ENCODE assay signal across 14 cellular contexts in the genomic region with DNA sequence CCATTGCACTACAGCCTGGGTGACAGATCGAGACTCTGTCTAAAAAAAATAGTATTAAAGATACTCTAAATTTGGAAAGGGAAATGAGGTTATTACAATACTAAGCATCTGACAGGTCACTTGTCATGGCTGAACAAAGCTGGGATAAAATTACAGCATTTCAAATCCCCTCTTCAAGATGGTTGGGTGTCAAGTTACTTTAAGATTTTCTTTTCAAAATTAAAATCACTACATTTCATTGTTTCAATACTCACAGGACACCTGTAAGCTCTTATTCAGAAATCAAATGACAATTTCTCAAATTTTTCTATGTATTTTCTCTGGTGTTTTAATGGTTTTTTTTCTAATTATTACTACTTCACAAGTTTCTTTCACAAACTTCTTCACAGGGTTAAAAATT. TPM values are rescaled to one million over a fixed set of nuclear protein-coding genes. Genes with fewer than 3 reads are reported as not detected.
DNase-seq lines count a peak whose midpoint lies in the region; ATAC-seq, FAIRE-seq and TF ChIP-seq lines count a peak whose summit lies in the region.
"Had no signal": no experiment of that assay in that cellular context is flagged by ENCODE, and none has a peak within 500 bp of the region (broad histone marks: within the 10 kb centered on the region; RNA-seq: fewer than 3 reads in every experiment).

No MANE protein-coding gene starts in this region.

- H3K27me3 ChIP-seq in Panc1 (ENCODE audit: control insufficient read depth, insufficient read depth, low read length) (no peaks in the 10 kb centered on the region), pancreas (no peaks in the 10 kb centered on the region)

- TF ChIP-seq POLR2A in GM12891 (IDR thresholded peaks at IDR 0.05; ENCODE audit: low read depth, low read length): no peak

- H3K4me3 Mint-ChIP-seq in activated naive CD4-positive, alpha-beta T cell treated with anti-CD3 and anti-CD28 coated beads for 36 hours: peak overlapping the region; percentile 46
- no peak overlapping the region for H3K4me3 Mint-ChIP-seq in effector memory CD8-positive, alpha-beta T cell
- H3K4me3 Mint-ChIP-seq in stimulated activated memory B cell treated with anti-CD40 and anti-IgM and Interleukin-4, amounts not matched to agents 10 μg/mL and 1 μg/mL and 100 μg/mL, for 72 hours: no peak overlapping the region

- BruUV-seq in Panc1 (replicated peaks; lab: Mats Ljungman, UMichigan): no TSS peak

- H3K27me3 Mint-ChIP-seq in activated naive CD4-positive, alpha-beta T cell treated with anti-CD3 and anti-CD28 coated beads for 36 hours (ENCODE audit: low read depth): no peaks in the 10 kb centered on the region
- H3K27me3 Mint-ChIP-seq in effector memory CD8-positive, alpha-beta T cell: no peaks in the 10 kb centered on the region
- no peaks in the 10 kb centered on the region for H3K27me3 Mint-ChIP-seq in stimulated activated memory B cell treated with anti-CD40 and anti-IgM and Interleukin-4, amounts not matched to agents 10 μg/mL and 1 μg/mL and 100 μg/mL, for 72 hours

- peaks cover 81% of the 10 kb centered on the region for H3K36me3 Mint-ChIP-seq in activated naive CD4-positive, alpha-beta T cell treated with anti-CD3 and anti-CD28 coated beads for 36 hours (ENCODE audit: low read depth)
- H3K36me3 Mint-ChIP-seq in effector memory CD8-positive, alpha-beta T cell (ENCODE audit: insufficient read depth): peaks cover 99% of the 10 kb centered on the region
- H3K36me3 Mint-ChIP-seq in stimulated activated memory B cell treated with anti-CD40 and anti-IgM and Interleukin-4, amounts not matched to agents 10 μg/mL and 1 μg/mL and 100 μg/mL, for 72 hours: peaks cover 62% of the 10 kb centered on the region

- H3K4me1 Mint-ChIP-seq in activated naive CD4-positive, alpha-beta T cell treated with anti-CD3 and anti-CD28 coated beads for 36 hours (ENCODE audit: low read depth): peaks cover 54% of the 10 kb centered on the region
- peaks cover 46 to 73% of the 10 kb centered on the region in 2 donors for H3K4me1 Mint-ChIP-seq in effector memory CD8-positive, alpha-beta T cell (ENCODE audit: low read depth in 2 of 2)
- peaks cover 57% of the 10 kb centered on the region for H3K4me1 Mint-ChIP-seq in stimulated activated memory B cell treated with anti-CD40 and anti-IgM and Interleukin-4, amounts not matched to agents 10 μg/mL and 1 μg/mL and 100 μg/mL, for 72 hours

- H3K36me3 ChIP-seq in Panc1 (ENCODE audit: control insufficient read depth, insufficient read depth, low read length) (peaks cover 94% of the 10 kb centered on the region), pancreas (peaks cover 5 to 74% (median 52%) of the 10 kb centered on the region in 3 donors)

- H3K9me3 ChIP-seq in Panc1 (ENCODE audit: control insufficient read depth, insufficient read depth, low read depth, low read length) (no peaks in the 10 kb centered on the region), pancreas (no peaks in the 10 kb centered on the region)

- intact Hi-C loops in activated naive CD4-positive, alpha-beta T cell treated with anti-CD3 and anti-CD28 coated beads for 36 hours (cut with micrococcal nuclease): no loop called here
- intact Hi-C loops in Panc1 (cut with micrococcal nuclease; ENCODE audit: unreplicated experiment): no loop called here
- intact Hi-C loops in pancreas (cut with DNase I): no loop called here

- H3K4me3 ChIP-seq in Panc1 (ENCODE audit: low read depth in 2 of 2, low read length in 2 of 2): peak overlapping the region in 1 of 2 experiments; percentile 84; a peak in 1 of 4 replicates
- no peak overlapping the region for H3K4me3 ChIP-seq in pancreas

- CTCF ChIA-PET in activated naive CD4-positive, alpha-beta T cell treated with anti-CD3 and anti-CD28 coated beads for 36 hours (lab: Charles Lee): no interaction called here
- CTCF ChIA-PET in Panc1 (lab: Charles Lee): no interaction called here

- WGBS in pancreas, 2 donors: 90 to 92% methylated on average over 1 of the region's 1 CpG

- H3K27ac Mint-ChIP-seq in activated naive CD4-positive, alpha-beta T cell treated with anti-CD3 and anti-CD28 coated beads for 36 hours: peak overlapping the region; percentile 82
- peak overlapping the region; percentile 98 to 100 for H3K27ac Mint-ChIP-seq in effector memory CD8-positive, alpha-beta T cell
- H3K27ac Mint-ChIP-seq in stimulated activated memory B cell treated with anti-CD40 and anti-IgM and Interleukin-4, amounts not matched to agents 10 μg/mL and 1 μg/mL and 100 μg/mL, for 72 hours: peak overlapping the region; percentile 35

- TF ChIP-seq CTCF in Panc1 (IDR thresholded peaks at IDR 0.05) (no peak), pancreas (IDR thresholded peaks at IDR 0.05) (no peak)

- no peak for FAIRE-seq in GM12891 (lab: Jason Lieb, UNC)
- no peak for FAIRE-seq in pancreas (lab: Jason Lieb, UNC)
- FAIRE-seq: TTC549, urothelium cell line had no signal

- no peak for DNase-seq in activated naive CD4-positive, alpha-beta T cell treated with anti-CD3 and anti-CD28 coated beads for 36 hours
- DNase-seq in activated naive CD4-positive, alpha-beta T cell treated with anti-CD3 and anti-CD28 coated beads, Interleukin-2, amount 50 U/mL, for 16 hours: no peak
- DNase-seq in Panc1 (ENCODE audit: low read depth, low spot score) (no peak), GM12891 (ENCODE audit: insufficient read length, low spot score) (no peak), pancreas (no peak)
- DNase-seq in effector memory CD8-positive, alpha-beta T cell: no peak
- DNase-seq in stimulated activated CD4-positive, alpha-beta T cell treated with anti-CD3 and anti-CD28 coated beads, Interleukin-2, amount 100 ng/mL, for 48 hours: no peak
- DNase-seq: AML-193, cerebellar nuclear complex, GDM1, NCI-H2227 treated with DMSO at 0.1 percent for 48 hours had no signal

- POLR2A ChIA-PET in Panc1 (lab: Charles Lee): no interaction called here

- H3K4me1 ChIP-seq in Panc1 (ENCODE audit: control insufficient read depth, insufficient read depth, low read length) (peaks cover 63% of the 10 kb centered on the region), pancreas (peaks cover 24 to 48% (median 39%) of the 10 kb centered on the region in 3 donors)

- ATAC-seq in Panc1 (no peak), pancreas (no peak)
- no peak for ATAC-seq in effector memory CD8-positive, alpha-beta T cell (replicated peaks)
- ATAC-seq in stimulated activated memory B cell treated with anti-CD40 and anti-IgM and Interleukin-4, amounts not matched to agents 10 μg/mL and 1 μg/mL and 100 μg/mL, for 72 hours: no peak

- in situ Hi-C loops in Panc1 (cut with HindIII; ENCODE audit: low pct_unique_long_range_greater_than_20kb, low sequenced_read_pairs): no loop called here

- H3K9me3 Mint-ChIP-seq in activated naive CD4-positive, alpha-beta T cell treated with anti-CD3 and anti-CD28 coated beads for 36 hours: no peaks in the 10 kb centered on the region
- no peaks in the 10 kb centered on the region for H3K9me3 Mint-ChIP-seq in effector memory CD8-positive, alpha-beta T cell
- no peaks in the 10 kb centered on the region for H3K9me3 Mint-ChIP-seq in stimulated activated memory B cell treated with anti-CD40 and anti-IgM and Interleukin-4, amounts not matched to agents 10 μg/mL and 1 μg/mL and 100 μg/mL, for 72 hours

- H3K27ac ChIP-seq in Panc1 (ENCODE audit: low read length) (peak overlapping the region; percentile 48; the same call in 1 of the 2 replicates), pancreas (no peak overlapping the region)

TF ChIP-seq in GM12891, 5 proteins besides CTCF, POLR2A, EP300 and RAD21:
- no peak for TF ChIP-seq TAF1 (IDR thresholded peaks at IDR 0.05; ENCODE audit: low read depth, low read length)
- no peak for TF ChIP-seq SPI1 (IDR thresholded peaks at IDR 0.05; ENCODE audit: low read depth, low read length)
- no peak for TF ChIP-seq POLR2AphosphoS5 (IDR thresholded peaks at IDR 0.05; ENCODE audit: low read depth, low read length)
- TF ChIP-seq POU2F2 (IDR thresholded peaks at IDR 0.05; ENCODE audit: low read depth, low read length): no peak
- TF ChIP-seq PAX5 (IDR thresholded peaks at IDR 0.05; ENCODE audit: insufficient read depth, low read length, severe bottlenecking): no peak
TF ChIP-seq in GM12891: peak in this region for 0.

RNA-seq across cellular contexts. Expression of gene TAF1D, which starts 5.7 kb away (rescaled TPM):
- 100 to 1,000 TPM; 442 to 482 TPM for total RNA-seq in activated naive CD4-positive, alpha-beta T cell treated with anti-CD3 and anti-CD28 coated beads for 36 hours
- total RNA-seq in Panc1 (2021; ENCODE audit: unreplicated experiment) (165 TPM), pancreas (100 to 1,000 TPM in 2 of 6 donors, 10 to 100 TPM in 4; 58.4 to 151 (median 85.4) TPM)
- 79.9 TPM for polyA plus RNA-seq in Panc1 (2012; ENCODE audit: insufficient read length)
- 108 TPM for polyA plus RNA-seq in GM12891 (2012; ENCODE audit: low read depth, missing spikeins)
- 100 to 1,000 TPM; 149 to 248 TPM for polyA plus RNA-seq in pancreas

RNA-seq across cellular contexts. Expression of gene C11orf54, which starts 5.8 kb away (rescaled TPM):
- total RNA-seq in activated naive CD4-positive, alpha-beta T cell treated with anti-CD3 and anti-CD28 coated beads for 36 hours: 10 to 100 TPM; 15.1 to 16.3 TPM
- total RNA-seq in Panc1 (2021; ENCODE audit: unreplicated experiment) (31.0 TPM), pancreas (10 to 100 TPM; 12.5 to 30.9 (median 23.2) TPM)
- 16.5 TPM for polyA plus RNA-seq in Panc1 (2012; ENCODE audit: insufficient read length)
- 14.0 TPM for polyA plus RNA-seq in GM12891 (2012; ENCODE audit: low read depth, missing spikeins)
- 10 to 100 TPM; 16.1 to 29.7 TPM for polyA plus RNA-seq in pancreas

RNA-seq across cellular contexts. Expression of gene MED17, which starts 48.5 kb away (rescaled TPM):
- total RNA-seq in activated naive CD4-positive, alpha-beta T cell treated with anti-CD3 and anti-CD28 coated beads for 36 hours: 10 to 100 TPM; 19.4 to 22.6 TPM
- total RNA-seq in Panc1 (2021; ENCODE audit: unreplicated experiment): 52.4 TPM
- 53.1 TPM for polyA plus RNA-seq in Panc1 (2012; ENCODE audit: insufficient read length)
- polyA plus RNA-seq in GM12891 (2012; ENCODE audit: low read depth, missing spikeins): 10.4 TPM
- 10 to 100 TPM in 5 of 6 donors, 1 to 10 TPM in 1; 8.7 to 17.8 (median 11.6) TPM for total RNA-seq in pancreas
- polyA plus RNA-seq in pancreas: 10 to 100 TPM in 1 of 2 donors, 1 to 10 TPM in 1; 6.6 to 10.1 TPM

Comparison
In these comparisons a context has a peak if more than half of its experiments do, and no peak if none do; other contexts are left out.
1. H3K27ac Mint-ChIP-seq: peak in every context shown above with its lines; median percentile 99 in effector memory CD8-positive, alpha-beta T cell; 82 in activated naive CD4-positive, alpha-beta T cell treated with anti-CD3 and anti-CD28 coated beads for 36 hours; 35 in stimulated activated memory B cell treated with anti-CD40 and anti-IgM and Interleukin-4, amounts not matched to agents 10 μg/mL and 1 μg/mL and 100 μg/mL, for 72 hours.